In genomic region chr1:30758785-30759380, GRCh38 we compare ENCODE assay signal across 11 cellular contexts. TPM values are rescaled to one million over a fixed set of nuclear protein-coding genes. Genes with fewer than 3 reads are reported as not detected.
A peak's percentile ranks its signal among the peaks of the same experiment; 100 is the strongest.
DNase-seq lines count a peak whose midpoint lies in the region; ATAC-seq, FAIRE-seq and TF ChIP-seq lines count a peak whose summit lies in the region.
"Had no signal": no experiment of that assay in that cellular context is flagged by ENCODE, and none has a peak within 500 bp of the region (broad histone marks: within the 10 kb centered on the region; RNA-seq: fewer than 3 reads in every experiment).

No MANE protein-coding gene starts in this region.

- TF ChIP-seq CTCF in HepG2 (CRISPR knock-in tag; IDR thresholded peaks at IDR 0.05) (no peak), right lobe of liver (IDR thresholded peaks at IDR 0.05) (no peak)

- in situ Hi-C loops in HepG2 (cut with HindIII; ENCODE audit: extremely low pct_ligation_motif_present, low pct_unique_long_range_greater_than_20kb), result no loop called here

- H3K9me3 ChIP-seq in HepG2 (ENCODE audit: low read length), result no peaks in the 10 kb centered on the region
- no peaks in the 10 kb centered on the region for H3K9me3 ChIP-seq in right lobe of liver
- H3K9me3 ChIP-seq: SJSA1 had no signal

- no TSS peak for BruUV-seq in HepG2 (replicated peaks; lab: Mats Ljungman, UMichigan)

- no peaks in the 10 kb centered on the region for H3K79me2 ChIP-seq in HepG2 (ENCODE audit: insufficient read depth, low read length)

- POLR2A ChIA-PET in HepG2 (lab: Yijun Ruan, JAX), result interaction anchor here (1.6 kb wide), 1 partner anchor 13 kb away, joined by 3 read pairs; no protein-coding TSS in a partner anchor

- H3K36me3 ChIP-seq in HepG2 (replicated peaks in 1 of 2; ENCODE audit: control insufficient read depth in 1 of 2, insufficient read depth in 2 of 2, low read length in 2 of 2) (no peaks in the 10 kb centered on the region), right lobe of liver (no peaks in the 10 kb centered on the region)
- H3K36me3 ChIP-seq: cardiac muscle cell, SJSA1 had no signal

- H3K4me1 ChIP-seq in HepG2 (ENCODE audit: insufficient read depth, low read length), result peaks cover 19% of the 10 kb centered on the region
- peaks cover 0 to 5% (median 0%) of the 10 kb centered on the region in 4 donors for H3K4me1 ChIP-seq in right lobe of liver

- no peak overlapping the region for H2AFZ ChIP-seq in HepG2 (ENCODE audit: low read length)

- TF ChIP-seq EP300 in HepG2 (IDR thresholded peaks at IDR 0.05; ENCODE audit: low read depth in 2 of 2, low read length in 2 of 2) (no peak), HepG2 (CRISPR knock-in tag; IDR thresholded peaks at IDR 0.05; ENCODE audit: borderline replicate concordance) (no peak)

- TF ChIP-seq RAD21 in HepG2 (CRISPR knock-in tag; IDR thresholded peaks at IDR 0.05), result no peak

- peak; percentile 34 for ATAC-seq in HepG2
- ATAC-seq in right lobe of liver, result no peak
- ATAC-seq in HG03439 (IDR thresholded peaks at IDR 0.05; ENCODE audit: unreplicated experiment), result no peak

- H3K9ac ChIP-seq in HepG2 (ENCODE audit: insufficient read depth, low read depth, low read length), result no peak overlapping the region

- H3K27me3 ChIP-seq in HepG2 (ENCODE audit: control insufficient read depth in 1 of 2, insufficient read depth in 2 of 2, low read length in 2 of 2) (peaks cover 4 to 39% of the 10 kb centered on the region in 2 experiments; a peak in 3 of 5 replicates), right lobe of liver (no peaks in the 10 kb centered on the region)
- H3K27me3 ChIP-seq: cardiac muscle cell, SJSA1 had no signal

- no peak overlapping the region for H3K4me2 ChIP-seq in HepG2 (ENCODE audit: low read depth, low read length)

- no peak for FAIRE-seq in HepG2 (lab: Jason Lieb, UNC)

- H3K4me3 ChIP-seq in HepG2 (replicated peaks in 1 of 3; ENCODE audit: insufficient read depth in 1 of 3, low read depth in 2 of 3, low read length in 3 of 3) (no peak overlapping the region), right lobe of liver (no peak overlapping the region)
- H3K4me3 ChIP-seq: cardiac muscle cell, lung, SJSA1 had no signal

- intact Hi-C loops in HepG2 (cut with micrococcal nuclease; ENCODE audit: unreplicated experiment), result no loop called here
- intact Hi-C loops in right lobe of liver (cut with DNase I), result no loop called here

- CTCF ChIA-PET in HepG2 (lab: Yijun Ruan, JAX; ENCODE audit: low intra/inter-chr PET ratio, low total read pairs), result no interaction called here

- H4K20me1 ChIP-seq in HepG2 (ENCODE audit: insufficient read depth, low read length), result no peaks in the 10 kb centered on the region

- no peak for DNase-seq in HepG2 (ENCODE audit: low spot score)
- DNase-seq in right lobe of liver, result no peak
- DNase-seq in NCI-H226, result peak; percentile 16
- DNase-seq in amniotic epithelial cell (ENCODE audit: low read depth), result peak; percentile 53
- DNase-seq in HPDE6-E6E7 (ENCODE audit: extremely low spot score), result no peak
- DNase-seq in inferior parietal cortex (ENCODE audit: extremely low spot score), result no peak

- H3K27ac ChIP-seq in HepG2 (ENCODE audit: extremely low read length, insufficient read depth, low read length), result no peak overlapping the region
- H3K27ac ChIP-seq in right lobe of liver, result no peak overlapping the region
- H3K27ac ChIP-seq in temporal lobe (ENCODE audit: low read depth, low read length), result peak overlapping the region; percentile 10
- H3K27ac ChIP-seq: cardiac muscle cell, SJSA1 had no signal

- TF ChIP-seq POLR2A in HepG2 (IDR thresholded peaks at IDR 0.05; ENCODE audit: insufficient read depth in 1 of 2, low read depth in 2 of 2, low read length in 2 of 2), result no peak
- no peak for TF ChIP-seq POLR2A in right lobe of liver (IDR thresholded peaks at IDR 0.05)

TF ChIP-seq in HepG2, 621 proteins besides CTCF, POLR2A, EP300 and RAD21:
- TF ChIP-seq NFYC (CRISPR knock-in tag; IDR thresholded peaks at IDR 0.05) (0 out of 2 replicates have a peak, but pooled peaks have one; percentile 26), ZNF883 (CRISPR knock-in tag; IDR thresholded peaks at IDR 0.05; ENCODE audit: not compliant biosample characterization) (no peak)
TF ChIP-seq in HepG2: peak in this region for 1.

RNA-seq across cellular contexts. Expression of gene LAPTM5, which starts 1.3 kb away (rescaled TPM):
- total RNA-seq in HepG2 (2016; rRNA removed; fragmentation: Illumina TruSeq; extraction: Trizol), result 0.34 and 0.86 TPM in 2 replicates
- total RNA-seq in HepG2 (2016; cell fraction: cytosol; rRNA removed; fragmentation: Illumina TruSeq; extraction: Trizol; ENCODE audit: low read depth), result 0.18 and 0.30 TPM in 2 replicates
- 0.18 and 0.45 TPM in 2 replicates for total RNA-seq in HepG2 (2016; cell fraction: insoluble cytoplasmic fraction; rRNA removed; fragmentation: Illumina TruSeq; extraction: Trizol)
- 0.48 and 0.56 TPM in 2 replicates for total RNA-seq in HepG2 (2016; cell fraction: membrane; rRNA removed; fragmentation: Illumina TruSeq; extraction: Trizol)
- 0.34 and 0.53 TPM in 2 replicates for total RNA-seq in HepG2 (2016; cell fraction: nucleus; rRNA removed; fragmentation: Illumina TruSeq; extraction: Trizol)
- polyA plus RNA-seq in HepG2 (2011; rRNA removed), result 0.41 and 0.76 TPM in 2 replicates
- 0.64 and 0.79 TPM in 2 replicates for polyA plus RNA-seq in HepG2 (2011; cell fraction: cytosol; rRNA removed)
- polyA plus RNA-seq in HepG2 (2011; cell fraction: nucleus; rRNA removed), result 0.59 and 0.61 TPM in 2 replicates
- polyA plus RNA-seq in HepG2 (2012), result 0.19 and 0.38 TPM in 2 replicates
- 0.33 and 0.38 TPM in 2 replicates for polyA plus RNA-seq in HepG2 (2016; cell fraction: cytosol; fragmentation: Illumina TruSeq; extraction: Trizol; ENCODE audit: low read depth)
- polyA plus RNA-seq in HepG2 (2016; cell fraction: insoluble cytoplasmic fraction; fragmentation: Illumina TruSeq; extraction: Trizol; ENCODE audit: low read depth), result 0.57 and 0.76 TPM in 2 replicates
- polyA plus RNA-seq in HepG2 (2016; cell fraction: membrane; fragmentation: Illumina TruSeq; extraction: Trizol; ENCODE audit: low read depth), result 0.54 and 0.79 TPM in 2 replicates
- 1.1 TPM in 2 replicates for polyA plus RNA-seq in HepG2 (2016; cell fraction: nucleus; fragmentation: Illumina TruSeq; extraction: Trizol; ENCODE audit: insufficient read depth, low read depth)
- 2.1 and 4.6 TPM in 2 replicates for polyA minus RNA-seq in HepG2 (2011; rRNA and poly(A)+ RNA removed; ENCODE audit: low replicate concordance)
- 0.59 TPM in 1 of 2 replicates, not detected in the other for polyA minus RNA-seq in HepG2 (2011; cell fraction: cytosol; rRNA and poly(A)+ RNA removed)
- not detected in 2 replicates for polyA minus RNA-seq in HepG2 (2011; cell fraction: nucleus; rRNA and poly(A)+ RNA removed)
- total RNA-seq in right lobe of liver, result 10 to 100 TPM; 21.2 to 81.0 (median 29.8) TPM
- total RNA-seq in temporal lobe, result 3.9 TPM
- total RNA-seq: SJSA1 had no signal

RNA-seq across cellular contexts. Expression of gene MATN1, which starts 35.5 kb away (rescaled TPM):
- total RNA-seq in HepG2 (2016; rRNA removed; fragmentation: Illumina TruSeq; extraction: Trizol) (0.04 TPM in 1 of 2 replicates, not detected in the other), right lobe of liver (not detected), temporal lobe (under 0.01 TPM)
- not detected in 2 replicates for total RNA-seq in HepG2 (2016; cell fraction: cytosol; rRNA removed; fragmentation: Illumina TruSeq; extraction: Trizol; ENCODE audit: low read depth)
- total RNA-seq in HepG2 (2016; cell fraction: insoluble cytoplasmic fraction; rRNA removed; fragmentation: Illumina TruSeq; extraction: Trizol), result not detected in 2 replicates
- not detected in 2 replicates for total RNA-seq in HepG2 (2016; cell fraction: membrane; rRNA removed; fragmentation: Illumina TruSeq; extraction: Trizol)
- not detected in 2 replicates for total RNA-seq in HepG2 (2016; cell fraction: nucleus; rRNA removed; fragmentation: Illumina TruSeq; extraction: Trizol)
- polyA plus RNA-seq in HepG2 (2011; rRNA removed), result 0.03 and 0.05 TPM in 2 replicates
- 0.11 TPM in 1 of 2 replicates, not detected in the other for polyA plus RNA-seq in HepG2 (2011; cell fraction: cytosol; rRNA removed)
- polyA plus RNA-seq in HepG2 (2011; cell fraction: nucleus; rRNA removed), result 0.66 and 0.77 TPM in 2 replicates
- 0.05 TPM in 1 of 2 replicates, not detected in the other for polyA plus RNA-seq in HepG2 (2012)
- not detected in 2 replicates for polyA plus RNA-seq in HepG2 (2016; cell fraction: cytosol; fragmentation: Illumina TruSeq; extraction: Trizol; ENCODE audit: low read depth)
- polyA plus RNA-seq in HepG2 (2016; cell fraction: insoluble cytoplasmic fraction; fragmentation: Illumina TruSeq; extraction: Trizol; ENCODE audit: low read depth), result not detected in 2 replicates
- polyA plus RNA-seq in HepG2 (2016; cell fraction: membrane; fragmentation: Illumina TruSeq; extraction: Trizol; ENCODE audit: low read depth), result not detected in 2 replicates
- 0.26 TPM in 1 of 2 replicates, not detected in the other for polyA plus RNA-seq in HepG2 (2016; cell fraction: nucleus; fragmentation: Illumina TruSeq; extraction: Trizol; ENCODE audit: insufficient read depth, low read depth)
- polyA minus RNA-seq in HepG2 (2011; rRNA and poly(A)+ RNA removed; ENCODE audit: low replicate concordance), result 0.12 TPM in 1 of 2 replicates, not detected in the other
- not detected in 2 replicates for polyA minus RNA-seq in HepG2 (2011; cell fraction: cytosol; rRNA and poly(A)+ RNA removed)
- polyA minus RNA-seq in HepG2 (2011; cell fraction: nucleus; rRNA and poly(A)+ RNA removed), result 0.12 and 0.26 TPM in 2 replicates

Comparison
In these comparisons a context has a peak if more than half of its experiments do, and no peak if none do; other contexts are left out.
1. DNase-seq: peak in NCI-H226 (single experiment) and amniotic epithelial cell (single experiment); none in HepG2 (single experiment), right lobe of liver (0 of 3), HPDE6-E6E7 (single experiment) and inferior parietal cortex (single experiment).